In genomic region chr4:123790681-123791080, GRCh38 we compare ENCODE assay signal across 31 cellular contexts.
"Had no signal": no experiment of that assay in that cellular context is flagged by ENCODE, and none has a peak within 500 bp of the region (broad histone marks: within the 10 kb centered on the region; RNA-seq: fewer than 3 reads in every experiment).

No MANE protein-coding gene starts in this region.

- H3K4me3 ChIP-seq: PC-9 had no signal

- H3K27ac ChIP-seq: KMS-11, PC-9, RWPE1, WERI-Rb-1 had no signal

- H3K9ac ChIP-seq: KMS-11 had no signal

- DNase-seq: activated CD4-positive, alpha-beta T cell treated with anti-CD3 and anti-CD28 coated beads, Interleukin-2, amount 10 ng/mL, durations not matched to agents 24 days and 14 days; activated CD4-positive, alpha-beta T cell treated with anti-CD3 and anti-CD28 coated beads, Interleukin-2, amount 50 U/mL, for 4 hours; activated CD8-positive, alpha-beta T cell treated with anti-CD3 and anti-CD28 coated beads for 36 hours; activated gamma-delta T cell treated with Interleukin-2 at 50 U/mL for 16 hours; activated naive CD4-positive, alpha-beta T cell treated with anti-CD3 and anti-CD28 coated beads for 36 hours; activated T-cell treated with anti-CD3 and anti-CD28 coated beads, Interleukin-2, amount 50 U/mL, for 1 hour; activated T-cell treated with anti-CD3 and anti-CD28 coated beads, Interleukin-2, amount 50 U/mL, for 72 hours; anterior cingulate cortex; caudate nucleus; cerebellar nuclear complex; NCI-H1105; NCI-H1436; NCI-H1694; NCI-H1930; NCI-H2081 treated with DMSO at 0.1 percent for 48 hours; NCI-H510A; NCI-H526; NCI-H748 treated with DMSO at 0.1 percent for 48 hours; NK-92 treated with Interleukin-12 subunit alpha and Interleukin-12 subunit beta, amount 100 ng/mL, for 24 hours; PC-9; SIG-M5; SW 1271; T-helper 1 cell; T-helper 2 cell; T-helper 9 cell; WERI-Rb-1 had no signal

- ATAC-seq: activated CD8-positive, alpha-beta T cell treated with anti-CD3 and anti-CD28 coated beads for 36 hours; activated naive CD4-positive, alpha-beta T cell treated with anti-CD3 and anti-CD28 coated beads, Interleukin-2, amount 50 U/mL, for 72 hours; activated T-cell treated with anti-CD3 and anti-CD28 coated beads, Interleukin-2, amount 50 U/mL, for 72 hours; Right ventricle myocardium inferior; SK-N-SH treated with all-trans-retinoic acid at 6 μM for 48 hours had no signal

- H3K36me3 ChIP-seq: WERI-Rb-1 had no signal
